In the genomic region with DNA sequence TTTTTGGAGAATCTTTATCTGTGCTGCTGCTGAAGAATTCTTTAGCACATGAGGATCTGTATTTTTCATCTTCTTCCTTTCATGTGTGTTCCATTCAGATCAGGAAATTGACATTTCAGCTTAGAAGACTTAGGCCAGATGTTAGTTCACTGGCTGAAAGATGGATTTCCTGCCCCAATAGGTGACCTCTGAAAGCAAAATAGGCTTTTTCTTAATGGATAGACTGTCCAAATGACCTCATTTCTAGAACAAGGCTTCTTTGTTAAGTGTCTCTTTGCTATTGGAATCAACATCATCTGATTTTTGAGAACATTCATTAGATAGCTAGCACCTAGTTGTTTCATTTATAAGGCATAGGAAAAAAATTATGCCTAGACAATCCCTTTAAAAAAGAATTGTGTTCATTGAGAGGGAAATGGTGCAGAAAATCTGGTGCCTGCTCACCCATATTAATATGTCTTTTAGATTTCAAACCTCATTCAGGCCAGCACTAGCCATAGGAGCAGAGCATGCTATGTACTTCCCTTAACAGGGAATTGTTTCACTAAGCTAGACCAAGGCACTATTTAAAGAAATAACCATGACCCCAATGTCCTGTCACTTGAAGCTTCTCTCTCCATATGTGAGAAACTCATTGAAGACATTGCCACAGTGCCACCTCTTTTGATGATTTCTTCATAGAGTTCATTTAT, we compare ENCODE assay signal across 16 cellular contexts. TPM values are rescaled to one million over a fixed set of nuclear protein-coding genes. Genes with fewer than 3 reads are reported as not detected.
DNase-seq lines count a peak whose midpoint lies in the region; ATAC-seq and TF ChIP-seq lines count a peak whose summit lies in the region.
"Had no signal": no experiment of that assay in that cellular context is flagged by ENCODE, and none has a peak within 500 bp of the region (broad histone marks: within the 10 kb centered on the region; RNA-seq: fewer than 3 reads in every experiment).

No MANE protein-coding gene starts in this region.

- no peaks in the 10 kb centered on the region for H3K9me3 ChIP-seq in fibroblast of lung (ENCODE audit: control insufficient read depth, insufficient read depth, low read depth, low read length)
- no peaks in the 10 kb centered on the region for H3K9me3 ChIP-seq in vagina
- H3K9me3 ChIP-seq: gastrocnemius medialis had no signal

- intact Hi-C loops in Right ventricle myocardium inferior (cut with DNase I) (no loop called here), cardiac septum (cut with DNase I) (no loop called here), vagina (cut with DNase I) (no loop called here)

- H3K27ac ChIP-seq in fibroblast of lung (ENCODE audit: insufficient read depth, low read length), result peak overlapping the region; percentile 1
- peak overlapping the region; percentile 51 for H3K27ac ChIP-seq in vagina

- no peaks in the 10 kb centered on the region for H3K79me2 ChIP-seq in fibroblast of lung (ENCODE audit: control insufficient read depth, insufficient read depth, low read length)

- TF ChIP-seq CTCF in fibroblast of lung (conservative IDR thresholded peaks at IDR 0.05 in 1 of 2, IDR thresholded peaks at IDR 0.05 in 1 of 2; ENCODE audit: low read depth in 1 of 2, low read length in 2 of 2) (no peak), neural crest cell (conservative IDR thresholded peaks at IDR 0.05) (no peak), vagina (IDR thresholded peaks at IDR 0.05) (no peak)

- no peak overlapping the region for H3K4me2 ChIP-seq in fibroblast of lung (ENCODE audit: extremely low read depth, insufficient read depth, low read length)

- H3K27me3 Mint-ChIP-seq in neural crest cell (ENCODE audit: low read depth), result no peaks in the 10 kb centered on the region

- no peak overlapping the region for H2AFZ ChIP-seq in fibroblast of lung (ENCODE audit: low read length)

- peaks cover 53% of the 10 kb centered on the region for H3K4me1 Mint-ChIP-seq in neural crest cell
- H3K4me1 Mint-ChIP-seq: CD8-positive, alpha-beta memory T cell had no signal

- peak overlapping the region; percentile 97 for H3K27ac Mint-ChIP-seq in neural crest cell (ENCODE audit: unreplicated experiment)
- H3K27ac Mint-ChIP-seq: activated T-cell treated with anti-CD3 and anti-CD28 coated beads, Interleukin-2, amount 50 U/mL, for 72 hours; CD8-positive, alpha-beta memory T cell had no signal

- H3K4me3 Mint-ChIP-seq in neural crest cell, result peak overlapping the region; percentile 32
- H3K4me3 Mint-ChIP-seq: activated T-cell treated with anti-CD3 and anti-CD28 coated beads, Interleukin-2, amount 50 U/mL, for 72 hours; CD8-positive, alpha-beta memory T cell had no signal

- H3K4me3 ChIP-seq in fibroblast of lung (replicated peaks in 1 of 4; ENCODE audit: control extremely low read depth in 1 of 4, insufficient read depth in 1 of 4, low read depth in 3 of 4, low read length in 4 of 4) (no peak overlapping the region), vagina (no peak overlapping the region)
- H3K4me3 ChIP-seq: gastrocnemius medialis, GM12878 had no signal

- peak; percentile 66 for ATAC-seq in Right ventricle myocardium inferior
- ATAC-seq in HG03457 (IDR thresholded peaks at IDR 0.05; ENCODE audit: unreplicated experiment), result no peak
- ATAC-seq: activated T-cell treated with anti-CD3 and anti-CD28 coated beads, Interleukin-2, amount 50 U/mL, for 72 hours; gastrocnemius medialis; GM12878 had no signal

- no peaks in the 10 kb centered on the region for H3K27me3 ChIP-seq in fibroblast of lung (ENCODE audit: control insufficient read depth, insufficient read depth, low read length)
- no peaks in the 10 kb centered on the region for H3K27me3 ChIP-seq in vagina
- H3K27me3 ChIP-seq: gastrocnemius medialis had no signal

- DNase-seq in Right ventricle myocardium inferior (ENCODE audit: missing footprints) (no peak), cardiac septum (ENCODE audit: low spot score) (no peak), fibroblast of lung (ENCODE audit: low read depth in 2 of 2) (peak in 1 of 2 donors; percentile 56), neural crest cell (ENCODE audit: low read depth, low spot score) (no peak), vagina (ENCODE audit: extremely low spot score in 2 of 2) (no peak), islet precursor cell (no peak), NCI-H2196 (lab: John Stamatoyannopoulos, UW; ENCODE audit: unreplicated experiment) (no peak)
- DNase-seq: activated CD4-positive, alpha-beta T cell treated with anti-CD3 and anti-CD28 coated beads, Interleukin-2, amount 50 U/mL, for 1 hour; activated T-cell treated with anti-CD3 and anti-CD28 coated beads, Interleukin-2, amount 50 U/mL, for 72 hours; CD8-positive, alpha-beta memory T cell; gastrocnemius medialis; NCI-H2081; NCI-H774; stimulated activated CD4-positive, alpha-beta T cell treated with anti-CD3 and anti-CD28 coated beads, Interleukin-4, amount 100 ng/mL, for 1 hour had no signal

- TF ChIP-seq POLR2A in vagina (IDR thresholded peaks at IDR 0.05), result no peak

- H3K9ac ChIP-seq in fibroblast of lung (ENCODE audit: insufficient read depth, low read length), result no peak overlapping the region

- H3K9me3 Mint-ChIP-seq in neural crest cell, result no peaks in the 10 kb centered on the region
- H3K9me3 Mint-ChIP-seq: CD8-positive, alpha-beta memory T cell had no signal

- H4K20me1 ChIP-seq in fibroblast of lung (ENCODE audit: control insufficient read depth, extremely low read depth, insufficient read depth, low read length), result no peaks in the 10 kb centered on the region

- H3K36me3 ChIP-seq in fibroblast of lung (ENCODE audit: control insufficient read depth, insufficient read depth, low read length) (no peaks in the 10 kb centered on the region), vagina (no peaks in the 10 kb centered on the region)
- H3K36me3 ChIP-seq: gastrocnemius medialis had no signal

- H3K4me1 ChIP-seq in fibroblast of lung (ENCODE audit: control insufficient read depth, extremely low read depth, insufficient read depth, low read length), result peaks cover 4% of the 10 kb centered on the region
- H3K4me1 ChIP-seq in vagina, result peaks cover 28% of the 10 kb centered on the region
- H3K4me1 ChIP-seq: gastrocnemius medialis had no signal

- no peaks in the 10 kb centered on the region for H3K36me3 Mint-ChIP-seq in neural crest cell (ENCODE audit: low read depth)
- H3K36me3 Mint-ChIP-seq: CD8-positive, alpha-beta memory T cell had no signal

RNA-seq across cellular contexts. Expression of a gene that starts 13.6 kb away (rescaled TPM):
- total RNA-seq in Right ventricle myocardium inferior, result 36.8 TPM
- 20.5 TPM for total RNA-seq in cardiac septum
- 21.3 and 38.6 TPM in 2 replicates for total RNA-seq in fibroblast of lung
- 23.7 and 44.6 TPM in 2 replicates for polyA plus RNA-seq in fibroblast of lung
- polyA plus RNA-seq in fibroblast of lung (2012), result 14.3 and 33.1 TPM in 2 replicates
- polyA minus RNA-seq in fibroblast of lung (ENCODE audit: low replicate concordance), result 37.1 and 50.2 TPM in 2 replicates
- total RNA-seq in neural crest cell, result 88.0 and 90.0 TPM in 2 replicates
- total RNA-seq in vagina, result 86.4 TPM
- polyA plus RNA-seq: CD8-positive, alpha-beta memory T cell had no signal
